9 cellular contexts compared by ENCODE assay signal in genomic region chr2:218883491-218884490, GRCh38. TPM values are rescaled to one million over a fixed set of nuclear protein-coding genes. Genes with fewer than 3 reads are reported as not detected.
DNase-seq lines count a peak whose midpoint lies in the region; FAIRE-seq and TF ChIP-seq lines count a peak whose summit lies in the region.
"Had no signal": no experiment of that assay in that cellular context is flagged by ENCODE, and none has a peak within 500 bp of the region (broad histone marks: within the 10 kb centered on the region; RNA-seq: fewer than 3 reads in every experiment).

No MANE protein-coding gene starts in this region.

- H2AFZ ChIP-seq in MM.1S (ENCODE audit: low read length): no peak overlapping the region

- H3K4me1 ChIP-seq in MM.1S (ENCODE audit: low read length) (peaks cover 70% of the 10 kb centered on the region), ectodermal cell (ENCODE audit: control insufficient read depth, insufficient read depth, low read length) (peaks cover 28% of the 10 kb centered on the region)

- peaks cover 27% of the 10 kb centered on the region for H3K36me3 Mint-ChIP-seq in Calu3 (ENCODE audit: insufficient read depth, unreplicated experiment)
- no peaks in the 10 kb centered on the region for H3K36me3 Mint-ChIP-seq in nephron (ENCODE audit: low read depth)

- peaks cover 32% of the 10 kb centered on the region for H3K4me1 Mint-ChIP-seq in Calu3 (ENCODE audit: low read depth, unreplicated experiment)
- peaks cover 62% of the 10 kb centered on the region for H3K4me1 Mint-ChIP-seq in nephron

- WGBS in ectodermal cell, 2 experiments: 4% methylated on average over 82 of the region's 89 CpGs

- H3K9me3 ChIP-seq in MM.1S (replicated peaks; ENCODE audit: insufficient read depth, low read length) (no peaks in the 10 kb centered on the region), ectodermal cell (ENCODE audit: control insufficient read depth, low read length) (no peaks in the 10 kb centered on the region)
- H3K9me3 ChIP-seq: HAP-1 had no signal

- H3K27ac ChIP-seq in MM.1S (ENCODE audit: low read length) (peak overlapping the region; percentile 98; the same call in 1 of the 2 replicates), ectodermal cell (ENCODE audit: insufficient read depth, low read depth, low read length, poor library complexity, severe bottlenecking) (no peak overlapping the region)

- H3K27me3 ChIP-seq in MM.1S (replicated peaks; ENCODE audit: insufficient read depth, low read length): no peaks in the 10 kb centered on the region
- peaks cover 93% of the 10 kb centered on the region for H3K27me3 ChIP-seq in ectodermal cell (ENCODE audit: control insufficient read depth, insufficient read depth, low read length, poor library complexity, severe bottlenecking)

- H3K9me3 Mint-ChIP-seq in Calu3 (ENCODE audit: low read depth, unreplicated experiment): no peaks in the 10 kb centered on the region
- H3K9me3 Mint-ChIP-seq in nephron: no peaks in the 10 kb centered on the region

- intact Hi-C loops in Calu3 (cut with micrococcal nuclease; ENCODE audit: unreplicated experiment): no loop called here

- BruUV-seq in Calu3 (replicated peaks; lab: Mats Ljungman, UMichigan): no TSS peak

- H3K4me3 Mint-ChIP-seq in Calu3 (ENCODE audit: low read depth, unreplicated experiment) (peak overlapping the region; percentile 23), nephron (peak overlapping the region; percentile 58 to 79 (median 60))

- peak overlapping the region; percentile 53 for H3K27ac Mint-ChIP-seq in Calu3 (ENCODE audit: unreplicated experiment)
- no peak overlapping the region for H3K27ac Mint-ChIP-seq in nephron

- H3K27me3 Mint-ChIP-seq in Calu3 (ENCODE audit: unreplicated experiment) (peaks cover 59% of the 10 kb centered on the region), nephron (ENCODE audit: low read depth) (peaks cover 83% of the 10 kb centered on the region)

- TF ChIP-seq CTCF in Calu3 (IDR thresholded peaks at IDR 0.05; ENCODE audit: unreplicated experiment) (no peak), MM.1S (IDR thresholded peaks at IDR 0.05; ENCODE audit: low read length) (no peak), nephron (IDR thresholded peaks at IDR 0.05; ENCODE audit: unreplicated experiment in 3 of 3) (no peak)

- H3K4me3 ChIP-seq in MM.1S (ENCODE audit: low read length) (peak overlapping the region; percentile 66), ectodermal cell (ENCODE audit: insufficient read depth, low read depth, low read length) (peak overlapping the region; percentile 20)
- H3K4me3 ChIP-seq: HAP-1 had no signal

- H3K36me3 ChIP-seq in MM.1S (replicated peaks; ENCODE audit: insufficient read depth, low read length): no peaks in the 10 kb centered on the region
- H3K36me3 ChIP-seq in ectodermal cell (ENCODE audit: control insufficient read depth, insufficient read depth, low read length): no peaks in the 10 kb centered on the region
- H3K36me3 ChIP-seq: HAP-1 had no signal

- FAIRE-seq in HTR-8/SVneo (lab: Jason Lieb, UNC): no peak

- peak overlapping the region; percentile 93 for H3K4me2 ChIP-seq in MM.1S (ENCODE audit: low read depth, low read length)

- no peaks in the 10 kb centered on the region for H3K9me2 ChIP-seq in MM.1S (replicated peaks; ENCODE audit: insufficient read depth, low read length)

- no peak for DNase-seq in Calu3
- peak; percentile 75 for DNase-seq in MM.1S
- DNase-seq in COR-L47 (lab: John Stamatoyannopoulos, UW): no peak
- DNase-seq in HCEC 1CT: no peak
- no peak for DNase-seq in SHP77 treated with DMSO at 0.1 percent for 48 hours (lab: John Stamatoyannopoulos, UW)
- no peak for DNase-seq in HTR-8/SVneo (ENCODE audit: insufficient read length, low spot score)

- H3K79me2 ChIP-seq in MM.1S (ENCODE audit: low read length): peaks cover 67% of the 10 kb centered on the region

- H3K9ac ChIP-seq in MM.1S (ENCODE audit: low read length): peak overlapping the region; percentile 82

- H4K20me1 ChIP-seq in MM.1S (ENCODE audit: insufficient read depth, low read length): no peaks in the 10 kb centered on the region

- peaks cover 47% of the 10 kb centered on the region for H3F3A ChIP-seq in MM.1S (ENCODE audit: insufficient read depth, low read length)

- CTCF ChIA-PET in Calu3 (lab: Charles Lee): interaction anchor here (0.8 to 2.7 kb wide), 2 partner anchors 9 to 14 kb away, joined by 3 to 8 read pairs; no protein-coding TSS in a partner anchor

RNA-seq across cellular contexts. Expression of gene WNT10A, which starts 3.1 kb away (rescaled TPM):
- total RNA-seq in Calu3 (2022): 2.4 and 3.4 TPM in 2 replicates
- 0.61 TPM for polyA plus RNA-seq in ectodermal cell (2013, experiment 1 of 4)
- 0.55 TPM for polyA plus RNA-seq in ectodermal cell (2013, experiment 2 of 4)
- 0.64 TPM for polyA plus RNA-seq in ectodermal cell (2013, experiment 3 of 4)
- polyA plus RNA-seq in ectodermal cell (2013, experiment 4 of 4): 0.41 TPM

RNA-seq across cellular contexts. Expression of gene WNT6, which starts 24.2 kb away (rescaled TPM):
- not detected in 2 replicates for total RNA-seq in Calu3 (2022)
- polyA plus RNA-seq in ectodermal cell (2013, experiment 1 of 4): 0.39 TPM
- polyA plus RNA-seq in ectodermal cell (2013, experiment 2 of 4): 0.25 TPM
- polyA plus RNA-seq in ectodermal cell (2013, experiment 3 of 4): 0.27 TPM
- 0.41 TPM for polyA plus RNA-seq in ectodermal cell (2013, experiment 4 of 4)

RNA-seq across cellular contexts. Expression of gene PRKAG3, which starts 52.2 kb away (rescaled TPM):
- not detected in 2 replicates for total RNA-seq in Calu3 (2022)
- polyA plus RNA-seq in ectodermal cell (2013, experiment 1 of 4): not detected
- not detected for polyA plus RNA-seq in ectodermal cell (2013, experiment 2 of 4)
- polyA plus RNA-seq in ectodermal cell (2013, experiment 3 of 4): not detected
- polyA plus RNA-seq in ectodermal cell (2013, experiment 4 of 4): not detected
